8 cellular contexts compared by ENCODE assay signal in genomic region chr7:106421181-106421762, GRCh38.
DNase-seq lines count a peak whose midpoint lies in the region; ATAC-seq lines count a peak whose summit lies in the region.

No MANE protein-coding gene starts in this region.

- H3K36me3 ChIP-seq in duodenal mucosa (ENCODE audit: control insufficient read depth in 1 of 2, insufficient read depth in 2 of 2, low read length in 2 of 2) = no peaks in the 10 kb centered on the region

- peaks cover 8 to 21% of the 10 kb centered on the region in 2 donors for H3K4me1 ChIP-seq in duodenal mucosa (ENCODE audit: control insufficient read depth in 1 of 2, insufficient read depth in 2 of 2, low read length in 2 of 2)

- H3K27me3 ChIP-seq in duodenal mucosa (ENCODE audit: control insufficient read depth in 1 of 2, insufficient read depth in 2 of 2, low read length in 2 of 2) = no peaks in the 10 kb centered on the region

- CTCF ChIA-PET in activated CD8-positive, alpha-beta memory T cell treated with anti-CD3 and anti-CD28 coated beads, Interleukin-2, amount 10 ng/mL, durations not matched to agents 7 days and 5 days (lab: Charles Lee) = no interaction called here

- ATAC-seq in HG02970 (IDR thresholded peaks at IDR 0.05; ENCODE audit: low FRiP score, unreplicated experiment) (no peak), GM19467 (IDR thresholded peaks at IDR 0.05; ENCODE audit: unreplicated experiment) (no peak)
- no peak for ATAC-seq in activated CD8-positive, alpha-beta memory T cell treated with anti-CD3 and anti-CD28 coated beads, Interleukin-2, amount 10 ng/mL, durations not matched to agents 7 days and 5 days

- H3K27me3 Mint-ChIP-seq in activated CD8-positive, alpha-beta memory T cell treated with anti-CD3 and anti-CD28 coated beads, Interleukin-2, amount 10 ng/mL, durations not matched to agents 7 days and 5 days = no peaks in the 10 kb centered on the region

- no peak overlapping the region for H3K27ac Mint-ChIP-seq in activated CD8-positive, alpha-beta memory T cell treated with anti-CD3 and anti-CD28 coated beads, Interleukin-2, amount 10 ng/mL, durations not matched to agents 7 days and 5 days

- DNase-seq in HCEC 1CT = peak; percentile 84
- peak; percentile 25 for DNase-seq in NOMO-1 treated with dmso at 0.1 percent for 144 hours (lab: John Stamatoyannopoulos, UW; ENCODE audit: unreplicated experiment)
- DNase-seq in myocyte (ENCODE audit: low read depth) = peak; percentile 75
- no peak for DNase-seq in activated CD8-positive, alpha-beta memory T cell treated with anti-CD3 and anti-CD28 coated beads, Interleukin-2, amount 10 ng/mL, durations not matched to agents 7 days and 5 days
- DNase-seq in iPS-NIHi11 (ENCODE audit: low spot score) = no peak

- peaks cover 17% of the 10 kb centered on the region for H3K36me3 Mint-ChIP-seq in activated CD8-positive, alpha-beta memory T cell treated with anti-CD3 and anti-CD28 coated beads, Interleukin-2, amount 10 ng/mL, durations not matched to agents 7 days and 5 days

- H3K9me3 Mint-ChIP-seq in activated CD8-positive, alpha-beta memory T cell treated with anti-CD3 and anti-CD28 coated beads, Interleukin-2, amount 10 ng/mL, durations not matched to agents 7 days and 5 days (ENCODE audit: low read depth) = peaks cover 5% of the 10 kb centered on the region

- peaks cover 73% of the 10 kb centered on the region for H3K4me1 Mint-ChIP-seq in activated CD8-positive, alpha-beta memory T cell treated with anti-CD3 and anti-CD28 coated beads, Interleukin-2, amount 10 ng/mL, durations not matched to agents 7 days and 5 days

- peak overlapping the region; percentile 17 for H3K27ac ChIP-seq in duodenal mucosa (ENCODE audit: low read depth, low read length)

- H3K9ac ChIP-seq in duodenal mucosa (ENCODE audit: low read depth in 1 of 2, low read length in 2 of 2) = no peak overlapping the region

- no peak overlapping the region for H3K4me3 ChIP-seq in duodenal mucosa (ENCODE audit: low read depth in 1 of 2, low read length in 2 of 2)

- H3K9me3 ChIP-seq in duodenal mucosa (ENCODE audit: control insufficient read depth in 1 of 2, low read length in 2 of 2) = no peaks in the 10 kb centered on the region

- H3K4me3 Mint-ChIP-seq in activated CD8-positive, alpha-beta memory T cell treated with anti-CD3 and anti-CD28 coated beads, Interleukin-2, amount 10 ng/mL, durations not matched to agents 7 days and 5 days = no peak overlapping the region

Comparison
In these comparisons a context has a peak if more than half of its experiments do, and no peak if none do; other contexts are left out.
1. DNase-seq: peak in HCEC 1CT (single experiment), NOMO-1 treated with dmso at 0.1 percent for 144 hours (single experiment) and myocyte (single experiment); none in activated CD8-positive, alpha-beta memory T cell treated with anti-CD3 and anti-CD28 coated beads, Interleukin-2, amount 10 ng/mL, durations not matched to agents 7 days and 5 days (single experiment) and iPS-NIHi11 (single experiment).